Comparison of ENCODE assay signal across 8 cellular contexts in genomic region chr14:92951912-92952471, GRCh38. TPM values are rescaled to one million over a fixed set of nuclear protein-coding genes. Genes with fewer than 3 reads are reported as not detected.
A peak's percentile ranks its signal among the peaks of the same experiment; 100 is the strongest.
DNase-seq lines count a peak whose midpoint lies in the region; ATAC-seq and TF ChIP-seq lines count a peak whose summit lies in the region.

No MANE protein-coding gene starts in this region.

- ATAC-seq in GM18867 (IDR thresholded peaks at IDR 0.05; ENCODE audit: unreplicated experiment): peak; percentile 84
- peak; percentile 81 for ATAC-seq in HG03432 (IDR thresholded peaks at IDR 0.05; ENCODE audit: unreplicated experiment)

- H3K4me3 ChIP-seq in AG09309 (ENCODE audit: control insufficient read depth, low read depth, low read length): no peak overlapping the region

- TF ChIP-seq CTCF in AG09309 (IDR thresholded peaks at IDR 0.05; ENCODE audit: control insufficient read depth, insufficient read depth, low read depth, low read length, missing control alignments): peak; percentile 96

- no peak for DNase-seq in AG09309 (ENCODE audit: low read depth)
- peak; percentile 14 for DNase-seq in NOMO-1 treated with dmso at 0.1 percent for 144 hours (lab: John Stamatoyannopoulos, UW; ENCODE audit: unreplicated experiment)
- DNase-seq in activated CD8-positive, alpha-beta memory T cell treated with anti-CD3 and anti-CD28 coated beads, Interleukin-2, amount 50 U/mL, for 48 hours: peak; percentile 94
- DNase-seq in epidermal melanocyte (ENCODE audit: insufficient read length, low spot score): peak; percentile 89
- DNase-seq in mucosa of gallbladder (ENCODE audit: low spot score): peak; percentile 80
- peak; percentile 73 for DNase-seq in stimulated activated CD8-positive, alpha-beta memory T cell treated with anti-CD3 and anti-CD28 coated beads, Interleukin-7, amount 100 ng/mL, for 24 hours (ENCODE audit: low read depth)

RNA-seq across cellular contexts. Expression of gene CHGA, which starts 29.0 kb away (rescaled TPM):
- total RNA-seq in mucosa of gallbladder: 0.29 TPM
